ENCODE assay signal across 10 cellular contexts in the genomic region with DNA sequence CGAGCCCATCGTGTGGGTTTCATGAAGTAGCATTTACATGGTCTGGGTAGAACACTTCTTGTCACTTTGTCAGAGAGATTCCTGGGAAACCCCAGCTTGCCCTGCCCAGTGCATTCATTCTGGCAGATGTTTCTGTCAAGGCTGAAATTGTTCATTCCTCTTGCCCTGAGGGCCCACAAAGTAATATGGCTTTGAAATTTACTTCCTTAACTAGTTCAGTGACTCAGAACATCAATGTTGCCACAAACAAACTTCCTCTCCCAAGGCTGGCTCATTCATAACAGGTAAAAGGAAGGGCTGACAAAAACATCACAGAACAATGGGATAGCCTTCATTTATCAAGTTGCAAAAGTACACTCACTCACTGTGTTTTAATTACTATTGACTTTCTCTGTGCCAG. TPM values are rescaled to one million over a fixed set of nuclear protein-coding genes. Genes with fewer than 3 reads are reported as not detected.
DNase-seq lines count a peak whose midpoint lies in the region; ATAC-seq and TF ChIP-seq lines count a peak whose summit lies in the region.
"Had no signal": no experiment of that assay in that cellular context is flagged by ENCODE, and none has a peak within 500 bp of the region (broad histone marks: within the 10 kb centered on the region; RNA-seq: fewer than 3 reads in every experiment).

No MANE protein-coding gene starts in this region.

- H3K4me3 Mint-ChIP-seq in WTC11: no peak overlapping the region
- H3K4me3 Mint-ChIP-seq: central memory CD8-positive, alpha-beta T cell had no signal

- no peak for TF ChIP-seq CTCF in WTC11 (IDR thresholded peaks at IDR 0.05)

- H3K27ac Mint-ChIP-seq in WTC11: no peak overlapping the region

- no peak for ATAC-seq in GM21423 (IDR thresholded peaks at IDR 0.05; ENCODE audit: unreplicated experiment)
- no peak for ATAC-seq in WTC11
- ATAC-seq in HG03460 (IDR thresholded peaks at IDR 0.05; ENCODE audit: unreplicated experiment): no peak

- peaks cover 21% of the 10 kb centered on the region for H3K27me3 Mint-ChIP-seq in WTC11 (ENCODE audit: low read depth)
- H3K27me3 Mint-ChIP-seq: central memory CD8-positive, alpha-beta T cell had no signal

- CTCF ChIA-PET in WTC11 (lab: Charles Lee): no interaction called here

- DNase-seq in CD1c-positive myeloid dendritic cell (ENCODE audit: extremely low spot score) (peak; percentile 75), T1000 (lab: John Stamatoyannopoulos, UW) (peak; percentile 7), kidney tubule cell (ENCODE audit: low spot score) (peak; percentile 92), NCI-H510A treated with DMSO at 0.1 percent for 48 hours (lab: John Stamatoyannopoulos, UW) (no peak), WTC11 (ENCODE audit: low spot score) (no peak)
- DNase-seq in Jurkat, Clone E6-1 (ENCODE audit: low read depth, low spot score): peak; percentile 53
- DNase-seq: pancreas had no signal

- H3K4me1 Mint-ChIP-seq in WTC11: no peaks in the 10 kb centered on the region

- H3K9me3 Mint-ChIP-seq in WTC11: no peaks in the 10 kb centered on the region
- H3K9me3 Mint-ChIP-seq: central memory CD8-positive, alpha-beta T cell had no signal

- no peaks in the 10 kb centered on the region for H3K36me3 Mint-ChIP-seq in WTC11

- POLR2A ChIA-PET in WTC11 (lab: Charles Lee): no interaction called here

- no peak overlapping the region for H3K4me3 ChIP-seq in Jurkat, Clone E6-1 (ENCODE audit: low read length)
- H3K4me3 ChIP-seq: pancreas had no signal

TF ChIP-seq in WTC11, 78 proteins besides CTCF, POLR2A, EP300 and RAD21 (continues in another document):
- TF ChIP-seq GABPB1 (CRISPR knock-in tag; IDR thresholded peaks at IDR 0.05) (no peak), TEAD4 (CRISPR knock-in tag; IDR thresholded peaks at IDR 0.05) (no peak), ATF1 (CRISPR knock-in tag; IDR thresholded peaks at IDR 0.05) (no peak), SP1 (CRISPR knock-in tag; conservative IDR thresholded peaks at IDR 0.05) (no peak), CREB1 (CRISPR knock-in tag; IDR thresholded peaks at IDR 0.05) (no peak), ELF4 (CRISPR knock-in tag; IDR thresholded peaks at IDR 0.05; ENCODE audit: low read depth) (no peak), NFYB (CRISPR knock-in tag; conservative IDR thresholded peaks at IDR 0.05; ENCODE audit: low read depth) (no peak), CBFB (CRISPR knock-in tag; IDR thresholded peaks at IDR 0.05; ENCODE audit: low read depth) (no peak), ZNF138 (CRISPR knock-in tag; conservative IDR thresholded peaks at IDR 0.05) (no peak)
- TF ChIP-seq, protein P1, sequence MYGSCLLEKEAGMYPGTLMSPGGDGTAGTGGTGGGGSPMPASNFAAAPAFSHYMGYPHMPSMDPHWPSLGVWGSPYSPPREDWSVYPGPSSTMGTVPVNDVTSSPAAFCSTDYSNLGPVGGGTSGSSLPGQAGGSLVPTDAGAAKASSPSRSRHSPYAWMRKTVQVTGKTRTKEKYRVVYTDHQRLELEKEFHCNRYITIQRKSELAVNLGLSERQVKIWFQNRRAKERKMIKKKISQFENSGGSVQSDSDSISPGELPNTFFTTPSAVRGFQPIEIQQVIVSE (CRISPR knock-in tag; IDR thresholded peaks at IDR 0.05; ENCODE audit: borderline replicate concordance): no peak
- TF ChIP-seq, protein P2, sequence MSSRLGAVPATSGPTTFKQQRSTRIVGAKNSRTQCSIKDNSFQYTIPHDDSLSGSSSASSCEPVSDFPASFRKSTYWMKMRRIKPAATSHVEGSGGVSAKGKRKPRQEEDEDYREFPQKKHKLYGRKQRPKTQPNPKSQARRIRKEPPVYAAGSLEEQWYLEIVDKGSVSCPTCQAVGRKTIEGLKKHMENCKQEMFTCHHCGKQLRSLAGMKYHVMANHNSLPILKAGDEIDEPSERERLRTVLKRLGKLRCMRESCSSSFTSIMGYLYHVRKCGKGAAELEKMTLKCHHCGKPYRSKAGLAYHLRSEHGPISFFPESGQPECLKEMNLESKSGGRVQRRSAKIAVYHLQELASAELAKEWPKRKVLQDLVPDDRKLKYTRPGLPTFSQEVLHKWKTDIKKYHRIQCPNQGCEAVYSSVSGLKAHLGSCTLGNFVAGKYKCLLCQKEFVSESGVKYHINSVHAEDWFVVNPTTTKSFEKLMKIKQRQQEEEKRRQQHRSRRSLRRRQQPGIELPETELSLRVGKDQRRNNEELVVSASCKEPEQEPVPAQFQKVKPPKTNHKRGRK (CRISPR knock-in tag; IDR thresholded peaks at IDR 0.05; ENCODE audit: borderline replicate concordance): no peak
- TF ChIP-seq, protein P3, sequence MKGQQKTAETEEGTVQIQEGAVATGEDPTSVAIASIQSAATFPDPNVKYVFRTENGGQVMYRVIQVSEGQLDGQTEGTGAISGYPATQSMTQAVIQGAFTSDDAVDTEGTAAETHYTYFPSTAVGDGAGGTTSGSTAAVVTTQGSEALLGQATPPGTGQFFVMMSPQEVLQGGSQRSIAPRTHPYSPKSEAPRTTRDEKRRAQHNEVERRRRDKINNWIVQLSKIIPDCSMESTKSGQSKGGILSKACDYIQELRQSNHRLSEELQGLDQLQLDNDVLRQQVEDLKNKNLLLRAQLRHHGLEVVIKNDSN (CRISPR knock-in tag; IDR thresholded peaks at IDR 0.05): no peak
- TF ChIP-seq, protein P4, sequence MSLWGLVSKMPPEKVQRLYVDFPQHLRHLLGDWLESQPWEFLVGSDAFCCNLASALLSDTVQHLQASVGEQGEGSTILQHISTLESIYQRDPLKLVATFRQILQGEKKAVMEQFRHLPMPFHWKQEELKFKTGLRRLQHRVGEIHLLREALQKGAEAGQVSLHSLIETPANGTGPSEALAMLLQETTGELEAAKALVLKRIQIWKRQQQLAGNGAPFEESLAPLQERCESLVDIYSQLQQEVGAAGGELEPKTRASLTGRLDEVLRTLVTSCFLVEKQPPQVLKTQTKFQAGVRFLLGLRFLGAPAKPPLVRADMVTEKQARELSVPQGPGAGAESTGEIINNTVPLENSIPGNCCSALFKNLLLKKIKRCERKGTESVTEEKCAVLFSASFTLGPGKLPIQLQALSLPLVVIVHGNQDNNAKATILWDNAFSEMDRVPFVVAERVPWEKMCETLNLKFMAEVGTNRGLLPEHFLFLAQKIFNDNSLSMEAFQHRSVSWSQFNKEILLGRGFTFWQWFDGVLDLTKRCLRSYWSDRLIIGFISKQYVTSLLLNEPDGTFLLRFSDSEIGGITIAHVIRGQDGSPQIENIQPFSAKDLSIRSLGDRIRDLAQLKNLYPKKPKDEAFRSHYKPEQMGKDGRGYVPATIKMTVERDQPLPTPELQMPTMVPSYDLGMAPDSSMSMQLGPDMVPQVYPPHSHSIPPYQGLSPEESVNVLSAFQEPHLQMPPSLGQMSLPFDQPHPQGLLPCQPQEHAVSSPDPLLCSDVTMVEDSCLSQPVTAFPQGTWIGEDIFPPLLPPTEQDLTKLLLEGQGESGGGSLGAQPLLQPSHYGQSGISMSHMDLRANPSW (CRISPR knock-in tag; conservative IDR thresholded peaks at IDR 0.05; ENCODE audit: low read depth): no peak
- TF ChIP-seq, protein P5, sequence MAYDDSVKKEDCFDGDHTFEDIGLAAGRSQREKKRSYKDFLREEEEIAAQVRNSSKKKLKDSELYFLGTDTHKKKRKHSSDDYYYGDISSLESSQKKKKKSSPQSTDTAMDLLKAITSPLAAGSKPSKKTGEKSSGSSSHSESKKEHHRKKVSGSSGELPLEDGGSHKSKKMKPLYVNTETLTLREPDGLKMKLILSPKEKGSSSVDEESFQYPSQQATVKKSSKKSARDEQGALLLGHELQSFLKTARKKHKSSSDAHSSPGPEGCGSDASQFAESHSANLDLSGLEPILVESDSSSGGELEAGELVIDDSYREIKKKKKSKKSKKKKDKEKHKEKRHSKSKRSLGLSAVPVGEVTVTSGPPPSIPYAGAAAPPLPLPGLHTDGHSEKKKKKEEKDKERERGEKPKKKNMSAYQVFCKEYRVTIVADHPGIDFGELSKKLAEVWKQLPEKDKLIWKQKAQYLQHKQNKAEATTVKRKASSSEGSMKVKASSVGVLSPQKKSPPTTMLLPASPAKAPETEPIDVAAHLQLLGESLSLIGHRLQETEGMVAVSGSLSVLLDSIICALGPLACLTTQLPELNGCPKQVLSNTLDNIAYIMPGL (CRISPR knock-in tag; IDR thresholded peaks at IDR 0.05): no peak
- TF ChIP-seq, protein P6, sequence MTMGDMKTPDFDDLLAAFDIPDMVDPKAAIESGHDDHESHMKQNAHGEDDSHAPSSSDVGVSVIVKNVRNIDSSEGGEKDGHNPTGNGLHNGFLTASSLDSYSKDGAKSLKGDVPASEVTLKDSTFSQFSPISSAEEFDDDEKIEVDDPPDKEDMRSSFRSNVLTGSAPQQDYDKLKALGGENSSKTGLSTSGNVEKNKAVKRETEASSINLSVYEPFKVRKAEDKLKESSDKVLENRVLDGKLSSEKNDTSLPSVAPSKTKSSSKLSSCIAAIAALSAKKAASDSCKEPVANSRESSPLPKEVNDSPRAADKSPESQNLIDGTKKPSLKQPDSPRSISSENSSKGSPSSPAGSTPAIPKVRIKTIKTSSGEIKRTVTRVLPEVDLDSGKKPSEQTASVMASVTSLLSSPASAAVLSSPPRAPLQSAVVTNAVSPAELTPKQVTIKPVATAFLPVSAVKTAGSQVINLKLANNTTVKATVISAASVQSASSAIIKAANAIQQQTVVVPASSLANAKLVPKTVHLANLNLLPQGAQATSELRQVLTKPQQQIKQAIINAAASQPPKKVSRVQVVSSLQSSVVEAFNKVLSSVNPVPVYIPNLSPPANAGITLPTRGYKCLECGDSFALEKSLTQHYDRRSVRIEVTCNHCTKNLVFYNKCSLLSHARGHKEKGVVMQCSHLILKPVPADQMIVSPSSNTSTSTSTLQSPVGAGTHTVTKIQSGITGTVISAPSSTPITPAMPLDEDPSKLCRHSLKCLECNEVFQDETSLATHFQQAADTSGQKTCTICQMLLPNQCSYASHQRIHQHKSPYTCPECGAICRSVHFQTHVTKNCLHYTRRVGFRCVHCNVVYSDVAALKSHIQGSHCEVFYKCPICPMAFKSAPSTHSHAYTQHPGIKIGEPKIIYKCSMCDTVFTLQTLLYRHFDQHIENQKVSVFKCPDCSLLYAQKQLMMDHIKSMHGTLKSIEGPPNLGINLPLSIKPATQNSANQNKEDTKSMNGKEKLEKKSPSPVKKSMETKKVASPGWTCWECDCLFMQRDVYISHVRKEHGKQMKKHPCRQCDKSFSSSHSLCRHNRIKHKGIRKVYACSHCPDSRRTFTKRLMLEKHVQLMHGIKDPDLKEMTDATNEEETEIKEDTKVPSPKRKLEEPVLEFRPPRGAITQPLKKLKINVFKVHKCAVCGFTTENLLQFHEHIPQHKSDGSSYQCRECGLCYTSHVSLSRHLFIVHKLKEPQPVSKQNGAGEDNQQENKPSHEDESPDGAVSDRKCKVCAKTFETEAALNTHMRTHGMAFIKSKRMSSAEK (CRISPR knock-in tag; IDR thresholded peaks at IDR 0.05; ENCODE audit: borderline replicate concordance): no peak
- TF ChIP-seq, protein P7, sequence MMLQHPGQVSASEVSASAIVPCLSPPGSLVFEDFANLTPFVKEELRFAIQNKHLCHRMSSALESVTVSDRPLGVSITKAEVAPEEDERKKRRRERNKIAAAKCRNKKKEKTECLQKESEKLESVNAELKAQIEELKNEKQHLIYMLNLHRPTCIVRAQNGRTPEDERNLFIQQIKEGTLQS (CRISPR knock-in tag; conservative IDR thresholded peaks at IDR 0.05): no peak

RNA-seq across cellular contexts. Expression of a gene that starts 5.0 kb away (rescaled TPM):
- polyA plus RNA-seq in Jurkat, Clone E6-1 (2012; ENCODE audit: insufficient read depth, insufficient read length): 3.7 TPM
- total RNA-seq in WTC11 (2021): 8.8 to 15.0 TPM (median 11.9 TPM) in 3 replicates

Comparison
In these comparisons a context has a peak if more than half of its experiments do, and no peak if none do; other contexts are left out.
1. DNase-seq: peak in CD1c-positive myeloid dendritic cell (single experiment), Jurkat, Clone E6-1 (single experiment), T1000 (single experiment) and kidney tubule cell (single experiment); none in NCI-H510A treated with DMSO at 0.1 percent for 48 hours (single experiment) and WTC11 (single experiment).